Comparison of ENCODE assay signal across 8 cellular contexts in genomic region chr6:147772724-147773123, GRCh38.
"Had no signal": no experiment of that assay in that cellular context is flagged by ENCODE, and none has a peak within 500 bp of the region (broad histone marks: within the 10 kb centered on the region; RNA-seq: fewer than 3 reads in every experiment).

No MANE protein-coding gene starts in this region.

- DNase-seq: GDM1, GF-D8 had no signal

- ATAC-seq: GM12878 had no signal

- H3K4me3 ChIP-seq: GM12878 had no signal

- FAIRE-seq: G401.6, GM12878, GM12891, GM12892, GM18507, GM19239 had no signal
